1 cellular context compared by ENCODE assay signal in the genomic region with DNA sequence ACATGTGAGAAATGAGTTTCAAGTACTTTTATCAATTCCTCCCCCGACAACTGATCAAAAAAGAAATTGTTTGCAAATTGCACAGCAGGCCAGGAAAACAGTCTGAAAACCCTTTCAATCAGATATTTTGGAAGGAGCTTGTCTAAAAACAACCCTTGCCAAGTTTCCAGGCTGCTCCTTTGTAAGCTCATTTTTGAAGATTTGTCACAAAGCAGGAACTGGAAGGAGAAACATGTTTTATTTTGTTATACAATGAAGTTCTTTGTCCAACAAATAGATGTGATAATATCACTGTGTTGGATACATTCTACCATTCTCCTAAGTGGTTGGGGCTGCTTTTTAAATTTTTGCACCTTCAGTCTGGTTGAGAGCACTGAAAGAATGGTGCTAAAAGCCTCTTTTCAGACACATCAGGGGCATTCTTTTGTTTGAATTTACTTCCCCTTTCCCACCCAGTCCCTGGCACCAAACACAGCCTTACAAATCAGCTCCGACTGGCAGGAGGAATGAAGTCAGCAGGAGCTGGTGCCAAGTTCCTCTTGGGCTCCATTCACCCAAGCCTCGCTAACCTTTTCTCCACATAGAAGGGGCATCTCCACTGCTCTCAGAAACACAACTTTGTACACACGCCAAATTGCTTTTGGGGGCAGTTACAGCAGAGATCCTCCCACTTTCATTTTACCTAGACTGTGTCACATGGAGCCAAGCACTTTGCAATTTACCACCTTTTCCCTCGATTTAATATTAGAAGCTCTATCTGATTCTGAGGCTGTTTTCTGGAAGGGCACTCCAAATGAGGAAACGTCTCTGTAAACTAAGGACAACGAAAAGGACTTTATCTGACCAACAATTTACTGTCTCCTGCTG.
TF ChIP-seq lines count a peak whose summit lies in the region.

No MANE protein-coding gene starts in this region.

TF ChIP-seq in GM23338, 12 proteins besides CTCF, POLR2A, EP300 and RAD21 (continued from another document):
- TF ChIP-seq, protein P1, sequence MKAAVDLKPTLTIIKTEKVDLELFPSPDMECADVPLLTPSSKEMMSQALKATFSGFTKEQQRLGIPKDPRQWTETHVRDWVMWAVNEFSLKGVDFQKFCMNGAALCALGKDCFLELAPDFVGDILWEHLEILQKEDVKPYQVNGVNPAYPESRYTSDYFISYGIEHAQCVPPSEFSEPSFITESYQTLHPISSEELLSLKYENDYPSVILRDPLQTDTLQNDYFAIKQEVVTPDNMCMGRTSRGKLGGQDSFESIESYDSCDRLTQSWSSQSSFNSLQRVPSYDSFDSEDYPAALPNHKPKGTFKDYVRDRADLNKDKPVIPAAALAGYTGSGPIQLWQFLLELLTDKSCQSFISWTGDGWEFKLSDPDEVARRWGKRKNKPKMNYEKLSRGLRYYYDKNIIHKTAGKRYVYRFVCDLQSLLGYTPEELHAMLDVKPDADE (IDR thresholded peaks at IDR 0.05): no peak
- TF ChIP-seq EZH2 (IDR thresholded peaks at IDR 0.05; ENCODE audit: low read depth, unreplicated experiment): no peak
- TF ChIP-seq ZNF331 (CRISPR knock-in tag; IDR thresholded peaks at IDR 0.05; ENCODE audit: low read depth): no peak
- TF ChIP-seq EZH2phosphoT487 (IDR thresholded peaks at IDR 0.05; ENCODE audit: unreplicated experiment): no peak
- no peak for TF ChIP-seq JUNB (IDR thresholded peaks at IDR 0.05; ENCODE audit: unreplicated experiment)
